ENCODE assay signal across 8 cellular contexts in genomic region chr17:83078378-83079339, GRCh38. TPM values are rescaled to one million over a fixed set of nuclear protein-coding genes. Genes with fewer than 3 reads are reported as not detected.
DNase-seq lines count a peak whose midpoint lies in the region; ATAC-seq and TF ChIP-seq lines count a peak whose summit lies in the region.

No MANE protein-coding gene starts in this region.

- intact Hi-C loops in colonic mucosa (cut with DNase I) = no loop called here

- H3K27ac ChIP-seq in colonic mucosa (no peak overlapping the region), mucosa of rectum (ENCODE audit: low read depth in 2 of 2, low read length in 2 of 2) (peak overlapping the region in 1 of 2 donors; percentile 23)

- H3K9ac ChIP-seq in colonic mucosa (ENCODE audit: low read depth in 2 of 2, low read length in 2 of 2) (peak overlapping the region; percentile 40 to 90), mucosa of rectum (ENCODE audit: low read depth in 1 of 2, low read length in 2 of 2) (peak overlapping the region; percentile 47 to 69)

- ATAC-seq in GM19455 (IDR thresholded peaks at IDR 0.05; ENCODE audit: unreplicated experiment) = no peak
- ATAC-seq in HG02884 (IDR thresholded peaks at IDR 0.05; ENCODE audit: unreplicated experiment) = no peak

- peak; percentile 78 for DNase-seq in D341Med (ENCODE audit: low spot score)
- no peak for DNase-seq in MG63
- DNase-seq in colonic mucosa = peak; percentile 49
- DNase-seq in HPDE6-E6E7 (ENCODE audit: extremely low spot score) = no peak
- no peak for DNase-seq in GF-D8 (lab: John Stamatoyannopoulos, UW)

- TF ChIP-seq CTCF in colonic mucosa (IDR thresholded peaks at IDR 0.05) = no peak

- H3K36me3 ChIP-seq in MG63 (peaks cover 24% of the 10 kb centered on the region), colonic mucosa (no peaks in the 10 kb centered on the region), mucosa of rectum (ENCODE audit: control insufficient read depth in 2 of 2, insufficient read depth in 2 of 2, low read length in 2 of 2) (no peaks in the 10 kb centered on the region)

- peak overlapping the region; percentile 47 for H3K4me3 ChIP-seq in MG63
- H3K4me3 ChIP-seq in colonic mucosa = peak overlapping the region; percentile 76
- H3K4me3 ChIP-seq in mucosa of rectum (ENCODE audit: low read length in 2 of 2) = peak overlapping the region; percentile 54 to 55

- no peaks in the 10 kb centered on the region for H3K9me3 ChIP-seq in MG63
- no peaks in the 10 kb centered on the region for H3K9me3 ChIP-seq in colonic mucosa
- no peaks in the 10 kb centered on the region for H3K9me3 ChIP-seq in mucosa of rectum (ENCODE audit: control insufficient read depth in 2 of 2, low read length in 2 of 2)

- H3K27me3 ChIP-seq in MG63 (no peaks in the 10 kb centered on the region), colonic mucosa (peaks cover 17% of the 10 kb centered on the region), mucosa of rectum (ENCODE audit: control insufficient read depth in 2 of 2, insufficient read depth in 2 of 2, low read length in 2 of 2) (peaks cover 6 to 15% of the 10 kb centered on the region in 2 donors)

- H3K4me1 ChIP-seq in colonic mucosa (peaks cover 15% of the 10 kb centered on the region), mucosa of rectum (ENCODE audit: control insufficient read depth in 2 of 2, insufficient read depth in 2 of 2, low read length in 2 of 2) (peaks cover 36 to 39% of the 10 kb centered on the region in 2 donors)

RNA-seq across cellular contexts. Expression of gene METRNL, which starts 0.8 kb away (rescaled TPM):
- total RNA-seq in MG63 (2014; rRNA removed; shearing (Covaris generic); ENCODE audit: low replicate concordance) = 191 and 238 TPM in 2 replicates
- 10 to 100 TPM; 84.2 to 87.2 TPM for total RNA-seq in colonic mucosa

Comparison
In these comparisons a context has a peak if more than half of its experiments do, and no peak if none do; other contexts are left out.
1. DNase-seq: peak in D341Med (single experiment) and colonic mucosa (single experiment); none in MG63 (single experiment), HPDE6-E6E7 (single experiment) and GF-D8 (single experiment).
2. Peak in every context shown above with its lines, with median percentiles within 50 percentile points of each other: H3K4me3 ChIP-seq.